ENCODE assay signal across 9 cellular contexts in genomic region chr15:67145710-67146109, GRCh38.
A peak's percentile ranks its signal among the peaks of the same experiment; 100 is the strongest.
DNase-seq lines count a peak whose midpoint lies in the region; ATAC-seq and TF ChIP-seq lines count a peak whose summit lies in the region.
"Had no signal": no experiment of that assay in that cellular context is flagged by ENCODE, and none has a peak within 500 bp of the region (broad histone marks: within the 10 kb centered on the region; RNA-seq: fewer than 3 reads in every experiment).

No MANE protein-coding gene starts in this region.

- no peak for TF ChIP-seq EP300 in sigmoid colon (IDR thresholded peaks at IDR 0.05)

- peak overlapping the region in 2 of 3 donors; percentile 40 to 93 for H3K27ac Mint-ChIP-seq in CD4-positive, CD25-positive, alpha-beta regulatory T cell

- TF ChIP-seq POLR2A in sigmoid colon (IDR thresholded peaks at IDR 0.05): no peak

- no peak overlapping the region for H3K27ac ChIP-seq in CD4-positive, CD25-positive, alpha-beta regulatory T cell (ENCODE audit: insufficient read depth, low read length, poor library complexity, severe bottlenecking)
- peak overlapping the region; percentile 86 for H3K27ac ChIP-seq in KOPT-K1 (ENCODE audit: low read depth, low read length, poor library complexity, severe bottlenecking)
- peak overlapping the region; percentile 94 to 99 for H3K27ac ChIP-seq in esophagus (ENCODE audit: low read depth in 2 of 2, low read length in 1 of 2)
- H3K27ac ChIP-seq in sigmoid colon: peak overlapping the region; percentile 80 to 90 (median 84)

- H3K4me3 Mint-ChIP-seq in CD4-positive, CD25-positive, alpha-beta regulatory T cell: peak overlapping the region in 3 of 4 donors; percentile 11 to 78 (median 72)

- no peaks in the 10 kb centered on the region for H3K27me3 ChIP-seq in CD4-positive, CD25-positive, alpha-beta regulatory T cell (ENCODE audit: control insufficient read depth, insufficient read depth, low read length)
- H3K27me3 ChIP-seq in esophagus (ENCODE audit: control insufficient read depth in 1 of 2, insufficient read depth in 2 of 2, low read length in 2 of 2) (no peaks in the 10 kb centered on the region), sigmoid colon (no peaks in the 10 kb centered on the region)

- H3K36me3 ChIP-seq in CD4-positive, CD25-positive, alpha-beta regulatory T cell (ENCODE audit: control insufficient read depth, insufficient read depth, low read length): peaks cover 2% of the 10 kb centered on the region
- no peaks in the 10 kb centered on the region for H3K36me3 ChIP-seq in KOPT-K1 (ENCODE audit: insufficient read depth, low read length)
- no peaks in the 10 kb centered on the region for H3K36me3 ChIP-seq in esophagus (ENCODE audit: control insufficient read depth in 2 of 2, insufficient read depth in 2 of 2, low read length in 1 of 2)
- no peaks in the 10 kb centered on the region for H3K36me3 ChIP-seq in sigmoid colon

- H3K4me1 ChIP-seq in CD4-positive, CD25-positive, alpha-beta regulatory T cell (ENCODE audit: control insufficient read depth, insufficient read depth, low read length, poor library complexity, severe bottlenecking): peaks cover 59% of the 10 kb centered on the region
- H3K4me1 ChIP-seq in esophagus (ENCODE audit: control insufficient read depth in 2 of 2, insufficient read depth in 2 of 2, low read length in 1 of 2): peaks cover 12 to 35% of the 10 kb centered on the region in 2 donors
- H3K4me1 ChIP-seq in sigmoid colon: peaks cover 0 to 99% (median 90%) of the 10 kb centered on the region in 4 donors

- peaks cover 54 to 97% (median 79%) of the 10 kb centered on the region in 4 donors for H3K4me1 Mint-ChIP-seq in CD4-positive, CD25-positive, alpha-beta regulatory T cell

- H3K36me3 Mint-ChIP-seq in CD4-positive, CD25-positive, alpha-beta regulatory T cell: peaks cover 15% of the 10 kb centered on the region

- DNase-seq in CD4-positive, CD25-positive, alpha-beta regulatory T cell: no peak
- DNase-seq in sigmoid colon: peak; percentile 37
- no peak for DNase-seq in SHP77 treated with DMSO at 0.1 percent for 48 hours (lab: John Stamatoyannopoulos, UW)
- no peak for DNase-seq in NCI-H128 (lab: John Stamatoyannopoulos, UW; ENCODE audit: unreplicated experiment)
- DNase-seq in SKM-1 treated with dmso at 0.1 percent for 144 hours (lab: John Stamatoyannopoulos, UW; ENCODE audit: unreplicated experiment): no peak
- DNase-seq: NCI-H146 had no signal

- H3K9me3 Mint-ChIP-seq in CD4-positive, CD25-positive, alpha-beta regulatory T cell: no peaks in the 10 kb centered on the region

- 72 to 75% methylated on average over 4 of the region's 4 CpGs for WGBS in esophagus, 2 donors
- WGBS in sigmoid colon, 2 donors: 77 to 80% methylated on average over 4 of the region's 4 CpGs

- intact Hi-C loops in sigmoid colon (cut with DNase I): loop anchor here (5.0 kb wide), 2 partner anchors 38 to 78 kb away; partner anchors contain the start of gene SMAD3

- no peaks in the 10 kb centered on the region for H3K27me3 Mint-ChIP-seq in CD4-positive, CD25-positive, alpha-beta regulatory T cell

- H3K9me3 ChIP-seq in CD4-positive, CD25-positive, alpha-beta regulatory T cell (ENCODE audit: control insufficient read depth in 2 of 2, low read length in 2 of 2): no peaks in the 10 kb centered on the region
- H3K9me3 ChIP-seq in KOPT-K1 (ENCODE audit: insufficient read depth, low read length, poor library complexity, severe bottlenecking) (no peaks in the 10 kb centered on the region), esophagus (ENCODE audit: control insufficient read depth in 2 of 2, insufficient read depth in 1 of 2, low read depth in 1 of 2, low read length in 1 of 2) (no peaks in the 10 kb centered on the region), sigmoid colon (no peaks in the 10 kb centered on the region)

- TF ChIP-seq CTCF in sigmoid colon (IDR thresholded peaks at IDR 0.05): no peak

- no peak for ATAC-seq in CD4-positive, CD25-positive, alpha-beta regulatory T cell (ENCODE audit: low read depth in 2 of 2)
- no peak for ATAC-seq in GM21717 (IDR thresholded peaks at IDR 0.05; ENCODE audit: unreplicated experiment)

- H3K4me3 ChIP-seq in CD4-positive, CD25-positive, alpha-beta regulatory T cell (ENCODE audit: low read depth, low read length): no peak overlapping the region
- H3K4me3 ChIP-seq in esophagus (ENCODE audit: low read depth in 1 of 2, low read length in 2 of 2) (no peak overlapping the region), sigmoid colon (no peak overlapping the region)
